Comparison of ENCODE assay signal across 16 cellular contexts in genomic region chr15:71748327-71748726, GRCh38.
DNase-seq lines count a peak whose midpoint lies in the region; ATAC-seq, FAIRE-seq and TF ChIP-seq lines count a peak whose summit lies in the region.
"Had no signal": no experiment of that assay in that cellular context is flagged by ENCODE, and none has a peak within 500 bp of the region (broad histone marks: within the 10 kb centered on the region; RNA-seq: fewer than 3 reads in every experiment).

No MANE protein-coding gene starts in this region.

- H3K27ac ChIP-seq in 22Rv1 = peak overlapping the region; percentile 83
- H3K27ac ChIP-seq in HEK293 (ENCODE audit: extremely low read depth, low read depth, low read length) = peak overlapping the region; percentile 67
- peak overlapping the region; percentile 91 for H3K27ac ChIP-seq in hepatocyte
- H3K27ac ChIP-seq: testis had no signal

- no peak for FAIRE-seq in GM12891 (lab: Jason Lieb, UNC)
- FAIRE-seq: HTR-8/SVneo, small intestine had no signal

- TF ChIP-seq CTCF in 22Rv1 (IDR thresholded peaks at IDR 0.05) (no peak), HEK293 (tag by site-specific recombination; IDR thresholded peaks at IDR 0.05) (no peak), hepatocyte (IDR thresholded peaks at IDR 0.05; ENCODE audit: poor library complexity) (no peak)

- no peaks in the 10 kb centered on the region for H3K36me3 ChIP-seq in HEK293 (ENCODE audit: control insufficient read depth in 2 of 2, insufficient read depth in 1 of 2, low read length in 2 of 2)
- no peaks in the 10 kb centered on the region for H3K36me3 ChIP-seq in hepatocyte (replicated peaks; ENCODE audit: insufficient read depth, low read depth)

- no peak for TF ChIP-seq POLR2A in GM12891 (IDR thresholded peaks at IDR 0.05; ENCODE audit: low read depth, low read length)

- POLR2A ChIA-PET in HEK293 (lab: Yijun Ruan, JAX) = interaction anchor here (0.6 kb wide), 2 partner anchors 25 to 462 kb away, joined by 3 to 5 read pairs; no protein-coding TSS in a partner anchor

- no peaks in the 10 kb centered on the region for H3K9me3 ChIP-seq in HEK293 (ENCODE audit: control insufficient read depth, insufficient read depth, low read depth, low read length)
- H3K9me3 ChIP-seq in hepatocyte (ENCODE audit: low read depth) = no peaks in the 10 kb centered on the region
- H3K9me3 ChIP-seq: testis had no signal

- no peak overlapping the region for H3K4me2 ChIP-seq in hepatocyte

- DNase-seq in T1000 (lab: John Stamatoyannopoulos, UW) = peak; percentile 62
- no peak for DNase-seq in hepatocyte (ENCODE audit: low spot score)
- DNase-seq in GM12891 (ENCODE audit: insufficient read length, low spot score) = no peak
- no peak for DNase-seq in NCI-H2171 (lab: John Stamatoyannopoulos, UW)
- DNase-seq: activated CD4-positive, alpha-beta T cell treated with anti-CD3 and anti-CD28 coated beads, Interleukin-2, amount 50 U/mL, for 48 hours; activated gamma-delta T cell treated with Interleukin-2 at 50 U/mL for 16 hours; islet precursor cell; natural killer cell; NCI-H1436; small intestine; testis had no signal

- H3K4me1 ChIP-seq in HEK293 (ENCODE audit: control insufficient read depth, insufficient read depth, low read length) = peaks cover 27% of the 10 kb centered on the region
- H3K4me1 ChIP-seq in hepatocyte (ENCODE audit: insufficient read depth) = peaks cover 31% of the 10 kb centered on the region
- H3K4me1 ChIP-seq: testis had no signal

- CTCF ChIA-PET in HEK293 (lab: Yijun Ruan, JAX) = interaction anchor here (0.7 to 6.5 kb wide), 7 partner anchors 9 to 409 kb away, joined by 3 to 67 read pairs (median 4); no protein-coding TSS in a partner anchor

- no peak for ATAC-seq in HG03039 (IDR thresholded peaks at IDR 0.05; ENCODE audit: unreplicated experiment)
- no peak for ATAC-seq in HG02678 (IDR thresholded peaks at IDR 0.05; ENCODE audit: unreplicated experiment)
- ATAC-seq: natural killer cell had no signal

- no peaks in the 10 kb centered on the region for H3K27me3 ChIP-seq in hepatocyte
- H3K27me3 ChIP-seq: testis had no signal

- H2AFZ ChIP-seq in hepatocyte = no peak overlapping the region

- H3K79me2 ChIP-seq in hepatocyte = no peaks in the 10 kb centered on the region

- WGBS in hepatocyte (ENCODE audit: low lambda C conversion rate, missing lambda C conversion rate) = 94% methylated on average over 16 of the region's 16 CpGs

- no peaks in the 10 kb centered on the region for H4K20me1 ChIP-seq in hepatocyte (ENCODE audit: insufficient read depth, poor library complexity, severe bottlenecking)

- H3K4me3 ChIP-seq in HEK293 (ENCODE audit: low read depth, low read length) (no peak overlapping the region), hepatocyte (no peak overlapping the region)
- H3K4me3 ChIP-seq: testis had no signal

- H3K9me2 ChIP-seq in hepatocyte (replicated peaks; ENCODE audit: insufficient read depth) = no peaks in the 10 kb centered on the region

TF ChIP-seq in HEK293, 187 proteins besides CTCF, POLR2A, EP300 and RAD21 (continues in another document):
- TF ChIP-seq ZNF18 (tag by site-specific recombination; IDR thresholded peaks at IDR 0.05) (no peak), ZNF660 (tag by site-specific recombination; IDR thresholded peaks at IDR 0.05) (no peak), ZXDB (tag by site-specific recombination; IDR thresholded peaks at IDR 0.05) (no peak), ZNF610 (tag by site-specific recombination; IDR thresholded peaks at IDR 0.05; ENCODE audit: borderline replicate concordance) (no peak), ZFHX2 (tag by site-specific recombination; conservative IDR thresholded peaks at IDR 0.05) (no peak), ZNF707 (tag by site-specific recombination; IDR thresholded peaks at IDR 0.05) (no peak), ZNF580 (tag by site-specific recombination; IDR thresholded peaks at IDR 0.05) (no peak), ZNF146 (tag by site-specific recombination; IDR thresholded peaks at IDR 0.05) (no peak), ZBTB44 (tag by site-specific recombination; IDR thresholded peaks at IDR 0.05) (no peak), MEIS1 (CRISPR knock-in tag; IDR thresholded peaks at IDR 0.05; ENCODE audit: borderline replicate concordance) (no peak)

TF ChIP-seq in GM12891, 5 proteins besides CTCF, POLR2A, EP300 and RAD21:
- TF ChIP-seq POLR2AphosphoS5 (IDR thresholded peaks at IDR 0.05; ENCODE audit: low read depth, low read length) (no peak), TAF1 (IDR thresholded peaks at IDR 0.05; ENCODE audit: low read depth, low read length) (no peak), PAX5 (IDR thresholded peaks at IDR 0.05; ENCODE audit: insufficient read depth, low read length, severe bottlenecking) (no peak), SPI1 (IDR thresholded peaks at IDR 0.05; ENCODE audit: low read depth, low read length) (no peak), POU2F2 (IDR thresholded peaks at IDR 0.05; ENCODE audit: low read depth, low read length) (no peak)
TF ChIP-seq in GM12891: peak in this region for 0.
